In the genomic region with DNA sequence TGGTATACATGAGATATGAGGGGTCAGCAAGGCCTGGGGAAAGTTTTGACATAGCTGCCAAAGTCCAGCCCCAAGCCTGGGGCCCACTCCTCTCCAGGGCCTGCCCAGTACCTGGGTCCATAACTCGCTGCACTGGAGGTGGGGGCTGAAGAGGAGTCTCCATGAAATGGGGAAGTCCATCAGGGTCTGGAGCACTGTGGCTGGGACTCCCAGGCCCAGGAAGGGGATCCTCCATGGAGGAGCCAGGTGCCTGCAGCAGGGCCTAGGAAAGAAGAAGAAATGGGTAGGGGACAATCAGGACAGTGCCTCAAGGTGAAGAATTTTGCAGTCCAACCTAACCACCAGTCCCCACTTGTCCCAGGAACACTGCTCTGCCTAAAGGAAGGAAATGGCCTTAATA, we compare ENCODE assay signal across 28 cellular contexts. TPM values are rescaled to one million over a fixed set of nuclear protein-coding genes. Genes with fewer than 3 reads are reported as not detected.
"Had no signal": no experiment of that assay in that cellular context is flagged by ENCODE, and none has a peak within 500 bp of the region (broad histone marks: within the 10 kb centered on the region; RNA-seq: fewer than 3 reads in every experiment).

No MANE protein-coding gene starts in this region.

- H3K27me3 Mint-ChIP-seq: naive thymus-derived CD4-positive, alpha-beta T cell; natural killer cell treated with Interleukin-12 subunit alpha and Interleukin-12 subunit beta and Interleukin-15 and Interleukin-18, amount 100 ng/mL, for 72 hours; progenitor cell of endocrine pancreas; stimulated activated naive B cell treated with anti-CD40 and anti-IgM and Interleukin-4, amounts not matched to agents 10 μg/mL and 1 μg/mL and 100 μg/mL, for 72 hours; stimulated activated naive CD8-positive, alpha-beta T cell treated with anti-CD3 and anti-CD28 coated beads, Interleukin-15, Interleukin-2, amounts not matched to agents 100 ng/mL and 50 ng/mL, for 24 hours had no signal

- H3K4me3 Mint-ChIP-seq: immature natural killer cell; mesothelial cell of epicardium; naive thymus-derived CD4-positive, alpha-beta T cell; natural killer cell treated with Interleukin-12 subunit alpha and Interleukin-12 subunit beta and Interleukin-15 and Interleukin-18, amount 100 ng/mL, for 72 hours; stimulated activated naive B cell treated with anti-CD40 and anti-IgM and Interleukin-4, amounts not matched to agents 10 μg/mL and 1 μg/mL and 100 μg/mL, for 72 hours; stimulated activated naive CD8-positive, alpha-beta T cell treated with anti-CD3 and anti-CD28 coated beads, Interleukin-15, Interleukin-2, amounts not matched to agents 100 ng/mL and 50 ng/mL, for 24 hours had no signal

- H3K27ac ChIP-seq: left lung, lower lobe of right lung, right atrium auricular region, right lobe of liver, suprapubic skin, thoracic aorta, tibial artery, upper lobe of right lung, uterus had no signal

- H3K4me3 ChIP-seq: left lung, lower lobe of right lung, mucosa of descending colon, right atrium auricular region, right lobe of liver, smooth muscle cell, suprapubic skin, thoracic aorta, tibial artery, upper lobe of right lung, uterus had no signal

- H3K36me3 Mint-ChIP-seq: natural killer cell treated with Interleukin-12 subunit alpha and Interleukin-12 subunit beta and Interleukin-15 and Interleukin-18, amount 100 ng/mL, for 72 hours had no signal

- H3K9me3 Mint-ChIP-seq: immature natural killer cell; mesothelial cell of epicardium; naive thymus-derived CD4-positive, alpha-beta T cell; natural killer cell treated with Interleukin-12 subunit alpha and Interleukin-12 subunit beta and Interleukin-15 and Interleukin-18, amount 100 ng/mL, for 72 hours; stimulated activated naive B cell treated with anti-CD40 and anti-IgM and Interleukin-4, amounts not matched to agents 10 μg/mL and 1 μg/mL and 100 μg/mL, for 72 hours; stimulated activated naive CD8-positive, alpha-beta T cell treated with anti-CD3 and anti-CD28 coated beads, Interleukin-15, Interleukin-2, amounts not matched to agents 100 ng/mL and 50 ng/mL, for 24 hours had no signal

- H3K36me3 ChIP-seq: uterus had no signal

- H3K9me3 ChIP-seq: left lung, lower lobe of right lung, mucosa of descending colon, right atrium auricular region, right lobe of liver, suprapubic skin, thoracic aorta, tibial artery, upper lobe of right lung, uterus had no signal

- H3K27me3 ChIP-seq: left lung, right atrium auricular region, right lobe of liver, suprapubic skin, tibial artery, upper lobe of right lung, uterus had no signal

- H3K27ac Mint-ChIP-seq: immature natural killer cell; mesothelial cell of epicardium; natural killer cell treated with Interleukin-12 subunit alpha and Interleukin-12 subunit beta and Interleukin-15 and Interleukin-18, amount 100 ng/mL, for 72 hours; progenitor cell of endocrine pancreas; stimulated activated naive B cell treated with anti-CD40 and anti-IgM and Interleukin-4, amounts not matched to agents 10 μg/mL and 1 μg/mL and 100 μg/mL, for 72 hours had no signal

- DNase-seq: hypothalamus; immature natural killer cell; kidney; left colon; left lung; lower lobe of right lung; mesendoderm; mucosa of descending colon; naive thymus-derived CD4-positive, alpha-beta T cell; right lobe of liver; stimulated activated CD4-positive, alpha-beta T cell treated with anti-CD3 and anti-CD28 coated beads, Interleukin-1b, Interleukin-23, amount 100 ng/mL, for 48 hours; stimulated activated CD4-positive, alpha-beta T cell treated with anti-CD3 and anti-CD28 coated beads, Interleukin-2, amount 100 ng/mL, for 48 hours; stimulated activated CD4-positive, alpha-beta T cell treated with anti-CD3 and anti-CD28 coated beads, Interleukin-4, amount 100 ng/mL, for 4 hours; stimulated activated CD8-positive, alpha-beta memory T cell treated with anti-CD3 and anti-CD28 coated beads, Interleukin-4, amount 100 ng/mL, for 48 hours; stimulated activated naive B cell treated with anti-CD40 and anti-IgM and Interleukin-4, amounts not matched to agents 10 μg/mL and 1 μg/mL and 100 μg/mL, for 72 hours; tibial artery; trophoblast cell; upper lobe of right lung; uterus had no signal

- ATAC-seq: left colon; left lung; lower lobe of right lung; mucosa of descending colon; naive thymus-derived CD4-positive, alpha-beta T cell; natural killer cell treated with Interleukin-12 subunit alpha and Interleukin-12 subunit beta and Interleukin-15 and Interleukin-18, amount 100 ng/mL, for 72 hours; right lobe of liver; stimulated activated naive B cell treated with anti-CD40 and anti-IgM and Interleukin-4, amounts not matched to agents 10 μg/mL and 1 μg/mL and 100 μg/mL, for 72 hours; upper lobe of right lung had no signal

RNA-seq across cellular contexts. Expression of gene SCN11A, which starts 47.5 kb away (rescaled TPM):
- total RNA-seq: myocyte had no signal
- polyA plus RNA-seq: immature natural killer cell; naive thymus-derived CD4-positive, alpha-beta T cell; smooth muscle cell had no signal
